8 cellular contexts compared by ENCODE assay signal in genomic region chr1:117605811-117606607, GRCh38. TPM values are rescaled to one million over a fixed set of nuclear protein-coding genes. Genes with fewer than 3 reads are reported as not detected.
DNase-seq lines count a peak whose midpoint lies in the region; ATAC-seq, FAIRE-seq and TF ChIP-seq lines count a peak whose summit lies in the region.

Gene TENT5C, plus strand, starts transcription at chr1:117606048. Its CDS starts 16,821 bp downstream, at chr1:117622869.

- H3K27me3 Mint-ChIP-seq in immature natural killer cell (ENCODE audit: low read depth in 3 of 3) = peaks cover 26 to 43% (median 32%) of the 10 kb centered on the region in 3 donors

- no peaks in the 10 kb centered on the region for H3K36me3 ChIP-seq in WERI-Rb-1
- no peaks in the 10 kb centered on the region for H3K36me3 ChIP-seq in bronchial epithelial cell (ENCODE audit: control insufficient read depth, insufficient read depth, low read length)
- H3K36me3 ChIP-seq in small intestine (ENCODE audit: control insufficient read depth in 2 of 2, insufficient read depth in 2 of 2, low read length in 2 of 2) = no peaks in the 10 kb centered on the region

- H3K4me1 ChIP-seq in small intestine (ENCODE audit: control insufficient read depth in 2 of 2, insufficient read depth in 1 of 2, low read depth in 1 of 2, low read length in 1 of 2) = peaks cover 0 to 2% of the 10 kb centered on the region in 2 donors

- H3K27me3 ChIP-seq in WERI-Rb-1 (ENCODE audit: insufficient read depth, low read depth, severe bottlenecking) (peaks cover 7% of the 10 kb centered on the region), bronchial epithelial cell (ENCODE audit: control insufficient read depth, insufficient read depth, low read length) (no peaks in the 10 kb centered on the region), small intestine (ENCODE audit: control insufficient read depth in 2 of 2, insufficient read depth in 2 of 2, low read length in 2 of 2) (no peaks in the 10 kb centered on the region)

- DNase-seq in AG08396 (ENCODE audit: low spot score) = peak; percentile 99
- DNase-seq in NCI-H2196 treated with DMSO at 0.1 percent for 48 hours (lab: John Stamatoyannopoulos, UW; ENCODE audit: unreplicated experiment) = peak; percentile 96
- peak; percentile 98 for DNase-seq in WERI-Rb-1
- DNase-seq in bronchial epithelial cell (ENCODE audit: low read depth) = peak; percentile 86
- peak; percentile 99 to 100 (median 99) for DNase-seq in immature natural killer cell
- peak; percentile 99 for DNase-seq in small intestine

- H3K9me3 ChIP-seq in WERI-Rb-1 (ENCODE audit: severe bottlenecking) = no peaks in the 10 kb centered on the region
- no peaks in the 10 kb centered on the region for H3K9me3 ChIP-seq in small intestine (ENCODE audit: control insufficient read depth, low read depth)

- peaks cover 0 to 11% (median 7%) of the 10 kb centered on the region in 3 donors for H3K36me3 Mint-ChIP-seq in immature natural killer cell

- TF ChIP-seq CTCF in WERI-Rb-1 (IDR thresholded peaks at IDR 0.05; ENCODE audit: low read depth, low read length) = 0 out of 2 replicates have a peak, but pooled peaks have one; percentile 0
- no peak for TF ChIP-seq CTCF in bronchial epithelial cell (IDR thresholded peaks at IDR 0.05; ENCODE audit: insufficient read depth, low read length, severe bottlenecking)

- H3K27ac Mint-ChIP-seq in immature natural killer cell = peak within 1 kb of the TSS; percentile 97 to 100 (median 99)

- peak within 1 kb of the TSS; percentile 89 to 99 (median 98) for H3K4me3 Mint-ChIP-seq in immature natural killer cell

- ATAC-seq in GM18909 (IDR thresholded peaks at IDR 0.05; ENCODE audit: poor library complexity, unreplicated experiment) (peak; percentile 92), HG03139 (IDR thresholded peaks at IDR 0.05; ENCODE audit: unreplicated experiment) (peak; percentile 86)

- H3K9me3 Mint-ChIP-seq in immature natural killer cell = no peaks in the 10 kb centered on the region

- H3K27ac ChIP-seq in WERI-Rb-1 = 0 out of 2 replicates have a peak within 1 kb of the TSS, but pooled peaks have one; percentile 15
- peak within 1 kb of the TSS; percentile 82 to 85 for H3K27ac ChIP-seq in small intestine (ENCODE audit: low read depth in 1 of 2, low read length in 1 of 2)

- peaks cover 47 to 54% of the 10 kb centered on the region in 2 donors for H3K4me1 Mint-ChIP-seq in immature natural killer cell

- peak within 1 kb of the TSS; percentile 83 for H3K4me3 ChIP-seq in WERI-Rb-1 (ENCODE audit: low read depth, low read length)
- H3K4me3 ChIP-seq in bronchial epithelial cell (ENCODE audit: low read depth, low read length) = peak within 1 kb of the TSS; percentile 66
- peak within 1 kb of the TSS; percentile 87 to 94 for H3K4me3 ChIP-seq in small intestine (ENCODE audit: low read depth in 1 of 2, low read length in 2 of 2)

- FAIRE-seq in bronchial epithelial cell (lab: Jason Lieb, UNC) (no peak), small intestine (lab: Jason Lieb, UNC) (no peak)

- 0 to 1% (median 1%) methylated on average over 51 to 68 of the region's 68 CpGs for WGBS in small intestine, 3 donors

RNA-seq across cellular contexts. Expression of gene TENT5C, which starts in this region (rescaled TPM):
- total RNA-seq in bronchial epithelial cell = 0.53 and 1.2 TPM in 2 replicates
- polyA plus RNA-seq in immature natural killer cell (10 to 100 TPM in 2 of 3 donors, 1 to 10 TPM in 1; 7.4 to 25.7 (median 25.3) TPM), small intestine (1 to 10 TPM; 2.2 to 4.6 (median 3.1) TPM)

Comparison
In these comparisons a context has a peak if more than half of its experiments do, and no peak if none do; other contexts are left out.
1. Peak in every context shown above with its lines: DNase-seq, ATAC-seq, H3K4me3 ChIP-seq and H3K27ac ChIP-seq.